In genomic region chr5:138867011-138867410, GRCh38 we compare ENCODE assay signal across 1 cellular context.
TF ChIP-seq lines count a peak whose summit lies in the region.

No MANE protein-coding gene starts in this region.

TF ChIP-seq in WTC11, 78 proteins besides CTCF, POLR2A, EP300 and RAD21 (continued from another document):
- TF ChIP-seq PRDM15 (CRISPR knock-in tag; IDR thresholded peaks at IDR 0.05) (no peak), ZNF121 (CRISPR knock-in tag; IDR thresholded peaks at IDR 0.05) (no peak)
TF ChIP-seq in WTC11: peak in this region for 0.
